Comparison of ENCODE assay signal across 31 cellular contexts in genomic region chr11:75797116-75797515, GRCh38. TPM values are rescaled to one million over a fixed set of nuclear protein-coding genes. Genes with fewer than 3 reads are reported as not detected.
DNase-seq lines count a peak whose midpoint lies in the region; ATAC-seq, FAIRE-seq and TF ChIP-seq lines count a peak whose summit lies in the region.
"Had no signal": no experiment of that assay in that cellular context is flagged by ENCODE, and none has a peak within 500 bp of the region (broad histone marks: within the 10 kb centered on the region; RNA-seq: fewer than 3 reads in every experiment).

No MANE protein-coding gene starts in this region.

- CTCF ChIA-PET in IMR-90 (lab: Yijun Ruan, JAX), result no interaction called here

- TF ChIP-seq POLR2A in GM12891 (IDR thresholded peaks at IDR 0.05; ENCODE audit: low read depth, low read length) (no peak), IMR-90 (IDR thresholded peaks at IDR 0.05; ENCODE audit: low read depth, low read length) (no peak), spleen (IDR thresholded peaks at IDR 0.05) (no peak)

- H3K4me3 ChIP-seq in IMR-90 (ENCODE audit: insufficient read depth, low read depth, low read length), result no peak overlapping the region
- no peak overlapping the region for H3K4me3 ChIP-seq in spleen
- H3K4me3 ChIP-seq: esophagus squamous epithelium, left ventricle myocardium inferior, smooth muscle cell, upper lobe of right lung had no signal

- no peaks in the 10 kb centered on the region for H3K9me3 ChIP-seq in IMR-90 (ENCODE audit: control insufficient read depth, insufficient read depth, low read length)
- H3K9me3 ChIP-seq in spleen, result no peaks in the 10 kb centered on the region
- H3K9me3 ChIP-seq: Caco-2, esophagus squamous epithelium, left ventricle myocardium inferior, upper lobe of right lung had no signal

- 100% methylated on average over 1 of the region's 8 CpGs; no CpG with 5 or more reads in 1 of the 2 experiments for WGBS in IMR-90 (ENCODE audit: extremely low coverage in 2 of 2, insufficient read length in 1 of 2), 2 experiments
- 73 to 91% (median 82%) methylated on average over 8 of the region's 8 CpGs for WGBS in spleen, 5 donors

- peak overlapping the region; percentile 89 for H2AFZ ChIP-seq in IMR-90 (replicated peaks; ENCODE audit: low read length, poor library complexity)

- H3K36me3 ChIP-seq in IMR-90 (ENCODE audit: control insufficient read depth, insufficient read depth, low read length) (no peaks in the 10 kb centered on the region), spleen (peaks cover 0 to 69% (median 0%) of the 10 kb centered on the region in 6 donors)
- H3K36me3 ChIP-seq: esophagus squamous epithelium, left ventricle myocardium inferior, upper lobe of right lung had no signal

- H3K14ac ChIP-seq in IMR-90 (replicated peaks; ENCODE audit: low read depth, low read length), result no peak overlapping the region

- peak overlapping the region; percentile 49 to 83; a peak in 2 of 4 replicates for H4K8ac ChIP-seq in IMR-90 (ENCODE audit: low read depth in 2 of 2, low read length in 2 of 2)

- FAIRE-seq in GM12891 (lab: Jason Lieb, UNC), result peak; percentile 94

- H3K18ac ChIP-seq in IMR-90 (ENCODE audit: low read depth, low read length), result no peak overlapping the region

- peak overlapping the region; percentile 66; the same call in 1 of the 2 replicates for H3K4ac ChIP-seq in IMR-90 (ENCODE audit: low read depth, low read length)

- BruUV-seq in IMR-90 (replicated peaks; lab: Mats Ljungman, UMichigan), result no TSS peak

- H3K4me2 ChIP-seq in IMR-90 (ENCODE audit: low read depth, low read length), result no peak overlapping the region
- H3K4me2 ChIP-seq: smooth muscle cell had no signal

- no peak overlapping the region for H3K23ac ChIP-seq in IMR-90 (ENCODE audit: low read depth, low read length)

- H3K27ac ChIP-seq in IMR-90 (ENCODE audit: insufficient read depth, low read length) (no peak overlapping the region), spleen (no peak overlapping the region)
- H3K27ac ChIP-seq: esophagus squamous epithelium, left ventricle myocardium inferior, upper lobe of right lung had no signal

- no peak for ATAC-seq in IMR-90 (ENCODE audit: low read depth)
- no peak for ATAC-seq in HG03469 (IDR thresholded peaks at IDR 0.05; ENCODE audit: unreplicated experiment)
- ATAC-seq: activated CD8-positive, alpha-beta T cell treated with anti-CD3 and anti-CD28 coated beads, Interleukin-2, amount 10 ng/mL, durations not matched to agents 7 days and 5 days; naive thymus-derived CD4-positive, alpha-beta T cell; upper lobe of right lung had no signal

- H2BK5ac ChIP-seq in IMR-90 (ENCODE audit: low read depth, low read length, poor library complexity, severe bottlenecking), result no peak overlapping the region

- dilution Hi-C loops in IMR-90 (cut with HindIII; ENCODE audit: low sequenced_read_pairs, unreplicated experiment), result no loop called here

- H3K9me1 ChIP-seq in IMR-90 (ENCODE audit: insufficient read depth, low read length), result peaks cover 3% of the 10 kb centered on the region; the same call in 1 of the 2 replicates

- no peak overlapping the region for H4K5ac ChIP-seq in IMR-90 (ENCODE audit: low read depth, low read length)

- H2AK9ac ChIP-seq in IMR-90 (replicated peaks; ENCODE audit: low read depth, low read length, poor library complexity), result peak overlapping the region; percentile 81

- peak overlapping the region; percentile 54; the same call in 1 of the 2 replicates for H2AK5ac ChIP-seq in IMR-90 (ENCODE audit: low read depth, low read length)

- no peak overlapping the region for H3K56ac ChIP-seq in IMR-90 (ENCODE audit: extremely low read depth, insufficient read depth, low read length)

- H3K9ac ChIP-seq in IMR-90 (ENCODE audit: low read depth, low read length), result no peak overlapping the region

- H2BK15ac ChIP-seq in IMR-90 (ENCODE audit: low read depth, low read length), result no peak overlapping the region

- in situ Hi-C loops in IMR-90 (cut with MboI; ENCODE audit: low sequenced_read_pairs), result no loop called here

- intact Hi-C loops in IMR-90 (cut with micrococcal nuclease), result no loop called here
- intact Hi-C loops in spleen (cut with DNase I; ENCODE audit: low total_unique reads), result no loop called here

- POLR2A ChIA-PET in IMR-90 (lab: Charles Lee; ENCODE audit: unreplicated experiment), result no interaction called here

- no peaks in the 10 kb centered on the region for H4K20me1 ChIP-seq in IMR-90 (ENCODE audit: insufficient read depth, low read length)

- no peak for TF ChIP-seq CTCF in IMR-90 (conservative IDR thresholded peaks at IDR 0.05; ENCODE audit: low read depth, low read length)
- TF ChIP-seq CTCF in spleen (IDR thresholded peaks at IDR 0.05 in 8 of 11, conservative IDR thresholded peaks at IDR 0.05 in 3 of 11), result no peak

- no peak for TF ChIP-seq RAD21 in IMR-90 (IDR thresholded peaks at IDR 0.05; ENCODE audit: low read length)

- DNase-seq in GM12891 (ENCODE audit: insufficient read length, low spot score) (peak; percentile 58), IMR-90 (no peak), glomerular visceral epithelial cell (ENCODE audit: extremely low spot score) (peak; percentile 62), spleen (peak; percentile 69), GM19238 (ENCODE audit: insufficient read length, low spot score) (no peak), NCI-H2107 treated with DMSO at 0.1 percent for 48 hours (lab: John Stamatoyannopoulos, UW; ENCODE audit: unreplicated experiment) (no peak), GF-D8 (lab: John Stamatoyannopoulos, UW) (no peak)
- DNase-seq: activated CD4-positive, CD25-positive, alpha-beta regulatory T cell treated with anti-CD3 and anti-CD28 coated beads, Interleukin-2, amount 50 U/mL, for 72 hours; activated CD8-positive, alpha-beta T cell treated with anti-CD3 and anti-CD28 coated beads, Interleukin-2, amount 10 ng/mL, durations not matched to agents 7 days and 5 days; anterior cingulate cortex; C1 segment of cervical spinal cord; cortex of kidney; DMS79; esophagus squamous epithelium; foreskin melanocyte; GDM1; GOT3; Kasumi-1; left ventricle myocardium inferior; naive thymus-derived CD4-positive, alpha-beta T cell; NCI-H1436; NCI-H446; NCI-H774; occipital lobe; retina; RPMI8226; stimulated activated CD4-positive, alpha-beta T cell treated with anti-CD3 and anti-CD28 coated beads, Interleukin-2, amount 100 ng/mL, for 24 hours; upper lobe of right lung had no signal

- H2BK20ac ChIP-seq in IMR-90 (ENCODE audit: low read depth, low read length), result no peak overlapping the region

- H2BK120ac ChIP-seq in IMR-90 (ENCODE audit: low read depth, low read length), result no peak overlapping the region

- H3K4me1 ChIP-seq in IMR-90 (ENCODE audit: control insufficient read depth, insufficient read depth, low read length), result peaks cover 2% of the 10 kb centered on the region
- peaks cover 4 to 13% (median 11%) of the 10 kb centered on the region in 6 donors for H3K4me1 ChIP-seq in spleen
- H3K4me1 ChIP-seq: upper lobe of right lung had no signal

- H3K27me3 ChIP-seq in IMR-90 (ENCODE audit: control insufficient read depth, insufficient read depth, low read length), result peaks cover 10% of the 10 kb centered on the region
- no peaks in the 10 kb centered on the region for H3K27me3 ChIP-seq in spleen (replicated peaks in 1 of 7)
- H3K27me3 ChIP-seq: esophagus squamous epithelium, upper lobe of right lung had no signal

- no peaks in the 10 kb centered on the region for H3K79me1 ChIP-seq in IMR-90 (ENCODE audit: low read depth in 1 of 2, low read length in 2 of 2)

- H4K91ac ChIP-seq in IMR-90 (ENCODE audit: insufficient read depth, low read depth, low read length), result no peak overlapping the region; the same call in 1 of the 2 replicates

TF ChIP-seq in GM12891, 5 proteins besides CTCF, POLR2A, EP300 and RAD21:
- TF ChIP-seq TAF1 (IDR thresholded peaks at IDR 0.05; ENCODE audit: low read depth, low read length) (no peak), PAX5 (IDR thresholded peaks at IDR 0.05; ENCODE audit: insufficient read depth, low read length, severe bottlenecking) (peak; percentile 78)
TF ChIP-seq in GM12891: peak in this region for 1.

TF ChIP-seq in IMR-90, 13 proteins besides CTCF, POLR2A, EP300 and RAD21 (continues in another document):
- TF ChIP-seq BHLHE40 (IDR thresholded peaks at IDR 0.05; ENCODE audit: low read depth, low read length), result no peak
- no peak for TF ChIP-seq USF2 (IDR thresholded peaks at IDR 0.05; ENCODE audit: low read depth, low read length)
- no peak for TF ChIP-seq RFX5 (IDR thresholded peaks at IDR 0.05; ENCODE audit: low read depth, low read length)
- TF ChIP-seq SMC3 (IDR thresholded peaks at IDR 0.05; ENCODE audit: low read depth, low read length), result no peak
- no peak for TF ChIP-seq ELK1 (IDR thresholded peaks at IDR 0.05; ENCODE audit: borderline replicate concordance, low read depth, low read length)
- no peak for TF ChIP-seq CHD1 (IDR thresholded peaks at IDR 0.05; ENCODE audit: low read depth, low read length)

RNA-seq across cellular contexts. Expression of gene UVRAG, which starts 17.9 kb away (rescaled TPM):
- polyA plus RNA-seq in GM12891 (2012; ENCODE audit: low read depth, missing spikeins), result 26.7 TPM
- total RNA-seq in IMR-90 (2012; rRNA removed) (10.9 and 12.8 TPM in 2 replicates), spleen (10 to 100 TPM; 35.0 to 80.8 (median 58.8) TPM)
- polyA plus RNA-seq in IMR-90 (2012; rRNA removed) (5.3 and 5.6 TPM in 2 replicates), spleen (10 to 100 TPM; 13.8 to 15.7 (median 14.8) TPM)
- polyA plus RNA-seq in IMR-90 (2012; cell fraction: cytosol; rRNA removed), result 2.4 and 3.7 TPM in 2 replicates
- polyA plus RNA-seq in IMR-90 (2012; cell fraction: nucleus; rRNA removed; ENCODE audit: low replicate concordance), result 7.0 and 12.4 TPM in 2 replicates

RNA-seq across cellular contexts. Expression of gene DGAT2, which starts 28.5 kb away (rescaled TPM):
- 4.6 TPM for polyA plus RNA-seq in GM12891 (2012; ENCODE audit: low read depth, missing spikeins)
- total RNA-seq in IMR-90 (2012; rRNA removed), result 2.2 and 2.3 TPM in 2 replicates
- polyA plus RNA-seq in IMR-90 (2012; rRNA removed), result 1.7 and 2.4 TPM in 2 replicates
- polyA plus RNA-seq in IMR-90 (2012; cell fraction: cytosol; rRNA removed), result 0.86 and 1.9 TPM in 2 replicates
- 1.1 and 1.2 TPM in 2 replicates for polyA plus RNA-seq in IMR-90 (2012; cell fraction: nucleus; rRNA removed; ENCODE audit: low replicate concordance)
- total RNA-seq in spleen, result 10 to 100 TPM; 14.1 to 71.7 (median 22.5) TPM
- polyA plus RNA-seq in spleen, result 1 to 10 TPM; 3.5 to 9.5 (median 6.4) TPM

Comparison
In these comparisons a context has a peak if more than half of its experiments do, and no peak if none do; other contexts are left out.
1. DNase-seq: peak in GM12891 (single experiment), glomerular visceral epithelial cell (single experiment) and spleen (single experiment); none in IMR-90 (single experiment), GM19238 (single experiment), NCI-H2107 treated with DMSO at 0.1 percent for 48 hours (single experiment) and GF-D8 (single experiment).